ENCODE assay signal across 13 cellular contexts in genomic region chr7:116801092-116801710, GRCh38.
DNase-seq lines count a peak whose midpoint lies in the region; ATAC-seq and TF ChIP-seq lines count a peak whose summit lies in the region.
"Had no signal": no experiment of that assay in that cellular context is flagged by ENCODE, and none has a peak within 500 bp of the region (broad histone marks: within the 10 kb centered on the region; RNA-seq: fewer than 3 reads in every experiment).

No MANE protein-coding gene starts in this region.

- H3K9me3 Mint-ChIP-seq in stimulated activated naive CD8-positive, alpha-beta T cell treated with anti-CD3 and anti-CD28 coated beads, Interleukin-15, amount 100 ng/mL, for 72 hours = no peaks in the 10 kb centered on the region

- no peaks in the 10 kb centered on the region for H3K27me3 ChIP-seq in right cardiac atrium (ENCODE audit: control insufficient read depth, insufficient read depth)
- H3K27me3 ChIP-seq: uterus had no signal

- peaks cover 6% of the 10 kb centered on the region for H3K4me1 Mint-ChIP-seq in stimulated activated naive CD8-positive, alpha-beta T cell treated with anti-CD3 and anti-CD28 coated beads, Interleukin-15, amount 100 ng/mL, for 72 hours

- 82% methylated on average over 2 of the region's 2 CpGs for WGBS in right cardiac atrium

- DNase-seq in stimulated activated naive CD8-positive, alpha-beta T cell treated with anti-CD3 and anti-CD28 coated beads, Interleukin-15, Interleukin-2, amounts not matched to agents 100 U/mL and 50 U/mL, for 24 hours = no peak
- no peak for DNase-seq in stimulated activated naive CD8-positive, alpha-beta T cell treated with anti-CD3 and anti-CD28 coated beads, Interleukin-15, amount 100 ng/mL, for 72 hours
- peak; percentile 66 for DNase-seq in glomerular visceral epithelial cell (ENCODE audit: extremely low spot score)
- DNase-seq in right cardiac atrium = no peak
- DNase-seq in stimulated activated CD4-positive, alpha-beta T cell treated with anti-CD3 and anti-CD28 coated beads, Interleukin-2, amount 100 ng/mL, for 48 hours = no peak
- no peak for DNase-seq in SHP77 (lab: John Stamatoyannopoulos, UW)
- DNase-seq: cortex of kidney, NCI-H510A treated with DMSO at 0.1 percent for 48 hours, nucleus accumbens, uterus had no signal

- peaks cover 13% of the 10 kb centered on the region for H3K27me3 Mint-ChIP-seq in stimulated activated naive CD8-positive, alpha-beta T cell treated with anti-CD3 and anti-CD28 coated beads, Interleukin-15, amount 100 ng/mL, for 72 hours

- no peak overlapping the region for H3K4me3 Mint-ChIP-seq in stimulated activated naive CD8-positive, alpha-beta T cell treated with anti-CD3 and anti-CD28 coated beads, Interleukin-15, amount 100 ng/mL, for 72 hours
- H3K4me3 Mint-ChIP-seq: B cell had no signal

- H3K27ac ChIP-seq in right cardiac atrium (ENCODE audit: low read length) = no peak overlapping the region
- H3K27ac ChIP-seq: uterus had no signal

- intact Hi-C loops in right cardiac atrium (cut with DNase I) = loop anchor here in 2 of 4 donors (10.0 kb wide), 2 partner anchors 126 to 536 kb away; partner anchors contain the start of gene MET (in 1 of the 2)

- H3K9me3 ChIP-seq in right cardiac atrium (ENCODE audit: control insufficient read depth, low read length) = no peaks in the 10 kb centered on the region
- H3K9me3 ChIP-seq: uterus had no signal

- H3K4me1 ChIP-seq in right cardiac atrium (ENCODE audit: control insufficient read depth, insufficient read depth, low read length) = no peaks in the 10 kb centered on the region

- no peak overlapping the region for H3K27ac Mint-ChIP-seq in stimulated activated naive CD8-positive, alpha-beta T cell treated with anti-CD3 and anti-CD28 coated beads, Interleukin-15, amount 100 ng/mL, for 72 hours
- H3K27ac Mint-ChIP-seq: B cell had no signal

- H3K4me3 ChIP-seq in right cardiac atrium (ENCODE audit: low read length) = no peak overlapping the region
- H3K4me3 ChIP-seq: uterus had no signal

- peak; percentile 50 for ATAC-seq in stimulated activated naive CD8-positive, alpha-beta T cell treated with anti-CD3 and anti-CD28 coated beads, Interleukin-15, Interleukin-2, amounts not matched to agents 100 U/mL and 50 U/mL, for 24 hours
- no peak for ATAC-seq in stimulated activated naive CD8-positive, alpha-beta T cell treated with anti-CD3 and anti-CD28 coated beads, Interleukin-15, amount 100 ng/mL, for 72 hours
- peak; percentile 72 for ATAC-seq in SK-N-SH treated with all-trans-retinoic acid at 6 μM for 48 hours
- ATAC-seq in right cardiac atrium = no peak
- ATAC-seq in HG03571 (IDR thresholded peaks at IDR 0.05; ENCODE audit: unreplicated experiment) = no peak

TF ChIP-seq in SK-N-SH treated with all-trans-retinoic acid at 6 μM for 48 hours, 23 proteins besides CTCF, POLR2A, EP300 and RAD21:
- TF ChIP-seq TSHZ2 (CRISPR knock-in tag; IDR thresholded peaks at IDR 0.05) = no peak
- TF ChIP-seq PPARA (CRISPR knock-in tag; IDR thresholded peaks at IDR 0.05; ENCODE audit: borderline replicate concordance) = no peak
- no peak for TF ChIP-seq ZC3H10 (CRISPR knock-in tag; IDR thresholded peaks at IDR 0.05)
- no peak for TF ChIP-seq CSRNP3 (CRISPR knock-in tag; IDR thresholded peaks at IDR 0.05)
- no peak for TF ChIP-seq PATZ1 (CRISPR knock-in tag; IDR thresholded peaks at IDR 0.05; ENCODE audit: borderline replicate concordance)
- TF ChIP-seq POU6F1 (CRISPR knock-in tag; IDR thresholded peaks at IDR 0.05; ENCODE audit: borderline replicate concordance, low read depth) = no peak
- no peak for TF ChIP-seq GLIS3 (CRISPR knock-in tag; IDR thresholded peaks at IDR 0.05)

Comparison
In these comparisons a context has a peak if more than half of its experiments do, and no peak if none do; other contexts are left out.
1. ATAC-seq: peak in stimulated activated naive CD8-positive, alpha-beta T cell treated with anti-CD3 and anti-CD28 coated beads, Interleukin-15, Interleukin-2, amounts not matched to agents 100 U/mL and 50 U/mL, for 24 hours (single experiment) and SK-N-SH treated with all-trans-retinoic acid at 6 μM for 48 hours (single experiment); none in stimulated activated naive CD8-positive, alpha-beta T cell treated with anti-CD3 and anti-CD28 coated beads, Interleukin-15, amount 100 ng/mL, for 72 hours (single experiment), right cardiac atrium (0 of 2) and HG03571 (single experiment).